10 cellular contexts compared by ENCODE assay signal in genomic region chr14:64542839-64543207, GRCh38. TPM values are rescaled to one million over a fixed set of nuclear protein-coding genes. Genes with fewer than 3 reads are reported as not detected.
A peak's percentile ranks its signal among the peaks of the same experiment; 100 is the strongest.
DNase-seq lines count a peak whose midpoint lies in the region; ATAC-seq and TF ChIP-seq lines count a peak whose summit lies in the region.
"Had no signal": no experiment of that assay in that cellular context is flagged by ENCODE, and none has a peak within 500 bp of the region (broad histone marks: within the 10 kb centered on the region; RNA-seq: fewer than 3 reads in every experiment).

No MANE protein-coding gene starts in this region.

- H3K9me3 Mint-ChIP-seq in mesothelial cell of epicardium, result peaks cover 3% of the 10 kb centered on the region

- H3K4me1 ChIP-seq in right cardiac atrium (ENCODE audit: control insufficient read depth, insufficient read depth, low read length), result no peaks in the 10 kb centered on the region
- H3K4me1 ChIP-seq in uterus, result no peaks in the 10 kb centered on the region

- DNase-seq in right cardiac atrium (no peak), left ventricle myocardium superior (no peak), caudate nucleus (lab: John Stamatoyannopoulos, UW) (no peak), mesothelial cell of epicardium (ENCODE audit: low spot score in 2 of 2, unreplicated experiment in 2 of 2) (no peak), uterus (no peak), WERI-Rb-1 (no peak), GM10266 (ENCODE audit: extremely low spot score) (no peak)
- DNase-seq in effector CD8-positive, alpha-beta T cell (lab: John Stamatoyannopoulos, UW), result no peak
- DNase-seq: NCI-H446, small intestine had no signal

- no peak for TF ChIP-seq CTCF in mesothelial cell of epicardium (IDR thresholded peaks at IDR 0.05; ENCODE audit: unreplicated experiment)
- TF ChIP-seq CTCF in uterus (IDR thresholded peaks at IDR 0.05), result no peak
- TF ChIP-seq CTCF in WERI-Rb-1 (IDR thresholded peaks at IDR 0.05; ENCODE audit: low read depth, low read length), result no peak
- TF ChIP-seq CTCF in GM10266 (IDR thresholded peaks at IDR 0.05; ENCODE audit: control insufficient read depth, insufficient read depth, low read depth, missing control alignments), result no peak

- 66% methylated on average over 4 of the region's 4 CpGs for WGBS in right cardiac atrium

- ATAC-seq in right cardiac atrium (no peak), left ventricle myocardium superior (no peak)

- H3K36me3 ChIP-seq in uterus (no peaks in the 10 kb centered on the region), WERI-Rb-1 (no peaks in the 10 kb centered on the region)

- peaks cover 29% of the 10 kb centered on the region for H3K4me1 Mint-ChIP-seq in mesothelial cell of epicardium

- no peaks in the 10 kb centered on the region for H3K27me3 Mint-ChIP-seq in mesothelial cell of epicardium (ENCODE audit: low read depth)

- H3K36me3 Mint-ChIP-seq in mesothelial cell of epicardium, result peaks cover 5% of the 10 kb centered on the region

- H3K4me3 ChIP-seq in right cardiac atrium (ENCODE audit: low read length), result peak overlapping the region; percentile 41
- H3K4me3 ChIP-seq in uterus, result peak overlapping the region; percentile 36 to 46
- no peak overlapping the region for H3K4me3 ChIP-seq in WERI-Rb-1 (ENCODE audit: low read depth, low read length)

- TF ChIP-seq POLR2A in uterus (IDR thresholded peaks at IDR 0.05), result no peak

- H3K27ac ChIP-seq in right cardiac atrium (ENCODE audit: low read length) (no peak overlapping the region), caudate nucleus (ENCODE audit: low read depth, low read length) (peak overlapping the region; percentile 27), uterus (peak overlapping the region in 1 of 2 donors; percentile 11), WERI-Rb-1 (no peak overlapping the region)

- H3K9me3 ChIP-seq in right cardiac atrium (ENCODE audit: control insufficient read depth, low read length) (no peaks in the 10 kb centered on the region), uterus (no peaks in the 10 kb centered on the region), WERI-Rb-1 (ENCODE audit: severe bottlenecking) (peaks cover 13% of the 10 kb centered on the region)

- H3K27me3 ChIP-seq in right cardiac atrium (ENCODE audit: control insufficient read depth, insufficient read depth), result no peaks in the 10 kb centered on the region
- no peaks in the 10 kb centered on the region for H3K27me3 ChIP-seq in uterus
- no peaks in the 10 kb centered on the region for H3K27me3 ChIP-seq in WERI-Rb-1 (ENCODE audit: insufficient read depth, low read depth, severe bottlenecking)

- intact Hi-C loops in right cardiac atrium (cut with DNase I), result loop anchor here in 3 of 4 donors (5.0 to 10.0 kb wide), 2 partner anchors 92 to 94 kb away; no protein-coding TSS in a partner anchor
- intact Hi-C loops in left ventricle myocardium superior (cut with micrococcal nuclease), result loop anchor here (10.0 kb wide), 1 partner anchor 92 kb away; no protein-coding TSS in a partner anchor
- intact Hi-C loops in uterus (cut with DNase I; ENCODE audit: low total_unique reads), result loop anchor here (10.0 kb wide), 1 partner anchor 92 kb away; no protein-coding TSS in a partner anchor

- peak overlapping the region; percentile 18 for H3K27ac Mint-ChIP-seq in mesothelial cell of epicardium

- peak overlapping the region; percentile 4 for H3K4me3 Mint-ChIP-seq in mesothelial cell of epicardium

RNA-seq across cellular contexts. Expression of gene HSPA2, which starts 2.3 kb away (rescaled TPM):
- 100 to 1,000 TPM in 1 of 4 donors, 10 to 100 TPM in 3; 41.6 to 113 (median 56.9) TPM for total RNA-seq in right cardiac atrium
- polyA plus RNA-seq in right cardiac atrium, result 45.9 TPM
- 13.8 TPM for total RNA-seq in left ventricle myocardium superior
- total RNA-seq in mesothelial cell of epicardium, result 10.1 to 10.6 TPM (median 10.5 TPM) in 3 replicates
- 10 to 100 TPM; 21.8 to 68.1 (median 26.8) TPM for total RNA-seq in uterus

RNA-seq across cellular contexts. Expression of gene PPP1R36, which starts 6.9 kb away (rescaled TPM):
- total RNA-seq in right cardiac atrium, result 1 to 10 TPM in 1 of 4 donors, under 1 TPM in 3; 0.44 to 1.3 (median 0.58) TPM
- 0.72 TPM for polyA plus RNA-seq in right cardiac atrium
- not detected for total RNA-seq in left ventricle myocardium superior
- total RNA-seq in mesothelial cell of epicardium, result 0.66 to 1.3 TPM (median 0.81 TPM) in 3 replicates
- total RNA-seq in uterus, result 1 to 10 TPM in 1 of 4 donors, under 1 TPM in 1, not detected in 2; 0.70 to 1.2 TPM

RNA-seq across cellular contexts. Expression of gene ZBTB1, which starts 38.3 kb away (rescaled TPM):
- total RNA-seq in right cardiac atrium (10 to 100 TPM; 24.0 to 27.6 (median 24.8) TPM), left ventricle myocardium superior (23.7 TPM), mesothelial cell of epicardium (66.3 to 67.4 TPM (median 66.4 TPM) in 3 replicates), uterus (100 to 1,000 TPM in 2 of 4 donors, 10 to 100 TPM in 2; 16.1 to 126 (median 82.4) TPM)
- 10.3 TPM for polyA plus RNA-seq in right cardiac atrium

RNA-seq across cellular contexts. Expression of gene ZBTB25, which starts 39.2 kb away (rescaled TPM):
- total RNA-seq in right cardiac atrium (10 to 100 TPM; 14.1 to 18.4 (median 16.4) TPM), left ventricle myocardium superior (17.1 TPM), mesothelial cell of epicardium (19.1 to 20.6 TPM (median 19.1 TPM) in 3 replicates), uterus (10 to 100 TPM in 3 of 4 donors, 1 to 10 TPM in 1; 4.6 to 34.4 (median 11.2) TPM)
- 8.0 TPM for polyA plus RNA-seq in right cardiac atrium
